ENCODE assay signal across 16 cellular contexts in genomic region chr11:75403983-75404658, GRCh38. TPM values are rescaled to one million over a fixed set of nuclear protein-coding genes. Genes with fewer than 3 reads are reported as not detected.
DNase-seq lines count a peak whose midpoint lies in the region; ATAC-seq, FAIRE-seq and TF ChIP-seq lines count a peak whose summit lies in the region.
"Had no signal": no experiment of that assay in that cellular context is flagged by ENCODE, and none has a peak within 500 bp of the region (broad histone marks: within the 10 kb centered on the region; RNA-seq: fewer than 3 reads in every experiment).

No MANE protein-coding gene starts in this region.

- no TSS peak for BruUV-seq in PC-3 (replicated peaks; lab: Mats Ljungman, UMichigan)

- ATAC-seq in PC-3 (no peak), HG02981 (IDR thresholded peaks at IDR 0.05; ENCODE audit: unreplicated experiment) (no peak)
- ATAC-seq: lower lobe of right lung had no signal

- no peaks in the 10 kb centered on the region for H3K27me3 ChIP-seq in PC-3 (ENCODE audit: low read length)
- H3K27me3 ChIP-seq in astrocyte (ENCODE audit: insufficient read depth, low read length): no peaks in the 10 kb centered on the region
- no peaks in the 10 kb centered on the region for H3K27me3 ChIP-seq in smooth muscle cell (ENCODE audit: low read depth)
- H3K27me3 ChIP-seq: neutrophil had no signal

- CTCF ChIA-PET in PC-3 (lab: Charles Lee): no interaction called here

- intact Hi-C loops in PC-3 (cut with micrococcal nuclease): no loop called here

- H3K4me1 ChIP-seq in PC-3 (ENCODE audit: insufficient read depth, low read length) (peaks cover 54% of the 10 kb centered on the region), astrocyte (ENCODE audit: insufficient read depth, low read length) (peaks cover 40% of the 10 kb centered on the region), smooth muscle cell (ENCODE audit: low read depth) (peaks cover 15% of the 10 kb centered on the region)

- peak overlapping the region; percentile 98 for H3K27ac Mint-ChIP-seq in activated T-cell treated with anti-CD3 and anti-CD28 coated beads, Interleukin-2, amount 50 U/mL, for 24 hours
- no peak overlapping the region for H3K27ac Mint-ChIP-seq in astrocyte (ENCODE audit: unreplicated experiment)

- H4K20me1 ChIP-seq in PC-3 (ENCODE audit: low read length): peaks cover 88% of the 10 kb centered on the region
- H4K20me1 ChIP-seq in astrocyte (ENCODE audit: insufficient read depth, low read length): peaks cover 92% of the 10 kb centered on the region
- H4K20me1 ChIP-seq in smooth muscle cell (ENCODE audit: low read depth): peaks cover 95% of the 10 kb centered on the region

- peak overlapping the region; percentile 99 for H3K4me3 Mint-ChIP-seq in activated T-cell treated with anti-CD3 and anti-CD28 coated beads, Interleukin-2, amount 50 U/mL, for 24 hours
- H3K4me3 Mint-ChIP-seq in astrocyte (ENCODE audit: unreplicated experiment): peak overlapping the region; percentile 7

- H3K4me2 ChIP-seq in PC-3 (ENCODE audit: low read length) (peak overlapping the region; percentile 89; the same call in 1 of the 2 replicates), astrocyte (ENCODE audit: low read length) (peak overlapping the region; percentile 95), smooth muscle cell (no peak overlapping the region)
- H3K4me2 ChIP-seq: KMS-11 had no signal

- no peaks in the 10 kb centered on the region for H3K9me2 ChIP-seq in PC-3 (replicated peaks; ENCODE audit: low read length)

- H3K9me3 ChIP-seq in PC-3 (ENCODE audit: low read length) (no peaks in the 10 kb centered on the region), astrocyte (ENCODE audit: insufficient read depth, low read depth, low read length) (no peaks in the 10 kb centered on the region), smooth muscle cell (replicated peaks; ENCODE audit: low read depth) (no peaks in the 10 kb centered on the region)
- H3K9me3 ChIP-seq: lower lobe of right lung, neutrophil had no signal

- H3K36me3 ChIP-seq in PC-3 (ENCODE audit: low read depth, low read length): peaks cover 85% of the 10 kb centered on the region
- peaks cover 66% of the 10 kb centered on the region for H3K36me3 ChIP-seq in astrocyte (ENCODE audit: insufficient read depth, low read length)
- H3K36me3 ChIP-seq in smooth muscle cell (ENCODE audit: low read depth): peaks cover 21% of the 10 kb centered on the region

- POLR2A ChIA-PET in PC-3 (lab: Charles Lee; ENCODE audit: unreplicated experiment): no interaction called here

- H3K4me3 ChIP-seq in PC-3 (ENCODE audit: low read length) (no peak overlapping the region), astrocyte (ENCODE audit: insufficient read depth, low read depth, low read length) (no peak overlapping the region), smooth muscle cell (no peak overlapping the region)
- H3K4me3 ChIP-seq: lower lobe of right lung had no signal

- H3K27ac ChIP-seq in PC-3 (ENCODE audit: low read length) (no peak overlapping the region), astrocyte (ENCODE audit: low read depth, low read length) (no peak overlapping the region), smooth muscle cell (ENCODE audit: low read depth) (peak overlapping the region; percentile 86)
- H3K27ac ChIP-seq: lower lobe of right lung, neutrophil had no signal

- 94% methylated on average over 15 of the region's 15 CpGs for WGBS in smooth muscle cell (ENCODE audit: low lambda C conversion rate)

- H3F3A ChIP-seq in PC-3 (ENCODE audit: low read length, unreplicated experiment) (peaks cover 32% of the 10 kb centered on the region), smooth muscle cell (ENCODE audit: low read depth) (peaks cover 50% of the 10 kb centered on the region)

- no peak for FAIRE-seq in astrocyte (lab: Jason Lieb, UNC)

- peaks cover 97% of the 10 kb centered on the region for H3K36me3 Mint-ChIP-seq in activated T-cell treated with anti-CD3 and anti-CD28 coated beads, Interleukin-2, amount 50 U/mL, for 24 hours (ENCODE audit: low read depth)
- H3K36me3 Mint-ChIP-seq in astrocyte (ENCODE audit: low read depth, unreplicated experiment): peaks cover 36% of the 10 kb centered on the region

- TF ChIP-seq CTCF in PC-3 (conservative IDR thresholded peaks at IDR 0.05; ENCODE audit: low read depth, low read length): no peak
- TF ChIP-seq CTCF in astrocyte (IDR thresholded peaks at IDR 0.05; ENCODE audit: insufficient read depth, low read depth, low read length): no peak
- TF ChIP-seq CTCF in smooth muscle cell (IDR thresholded peaks at IDR 0.05; ENCODE audit: borderline replicate concordance, insufficient read depth, poor library complexity, severe bottlenecking): no peak

- no peak for DNase-seq in activated T-cell treated with anti-CD3 and anti-CD28 coated beads, Interleukin-2, amount 50 U/mL, for 24 hours
- DNase-seq in activated T-cell treated with anti-CD3 and anti-CD28 coated beads for 4 hours: no peak
- peak; percentile 29 for DNase-seq in PC-3
- no peak for DNase-seq in astrocyte (ENCODE audit: low read depth)
- DNase-seq in smooth muscle cell (lab: John Stamatoyannopoulos, UW; ENCODE audit: unreplicated experiment): no peak
- DNase-seq in AG08396 (ENCODE audit: low spot score): no peak
- DNase-seq in SK-N-DZ (ENCODE audit: low spot score): no peak
- DNase-seq: activated gamma-delta T cell treated with Interleukin-2 at 50 U/mL for 16 hours, cortex of kidney, DMS153, lower lobe of right lung, NCI-H1694, SIG-M5 had no signal

- H3K4me1 Mint-ChIP-seq in activated T-cell treated with anti-CD3 and anti-CD28 coated beads, Interleukin-2, amount 50 U/mL, for 24 hours (ENCODE audit: low read depth): peaks cover 64% of the 10 kb centered on the region
- H3K4me1 Mint-ChIP-seq in astrocyte (ENCODE audit: low read depth, unreplicated experiment): peaks cover 41% of the 10 kb centered on the region

- H2AFZ ChIP-seq in PC-3 (ENCODE audit: low read length): no peak overlapping the region
- H2AFZ ChIP-seq in astrocyte (ENCODE audit: low read depth, low read length): no peak overlapping the region
- no peak overlapping the region for H2AFZ ChIP-seq in smooth muscle cell (ENCODE audit: low read depth)

- no peaks in the 10 kb centered on the region for H3K27me3 Mint-ChIP-seq in activated T-cell treated with anti-CD3 and anti-CD28 coated beads, Interleukin-2, amount 50 U/mL, for 24 hours
- no peaks in the 10 kb centered on the region for H3K27me3 Mint-ChIP-seq in astrocyte (ENCODE audit: low read depth, unreplicated experiment)

- H3K9me3 Mint-ChIP-seq in activated T-cell treated with anti-CD3 and anti-CD28 coated beads, Interleukin-2, amount 50 U/mL, for 24 hours: no peaks in the 10 kb centered on the region
- H3K9me3 Mint-ChIP-seq in astrocyte (ENCODE audit: unreplicated experiment): no peaks in the 10 kb centered on the region

- H3K9ac ChIP-seq in PC-3 (ENCODE audit: low read length) (no peak overlapping the region), astrocyte (ENCODE audit: low read length) (peak overlapping the region; percentile 31), smooth muscle cell (ENCODE audit: low read depth) (no peak overlapping the region)
- H3K9ac ChIP-seq: KMS-11 had no signal

- peaks cover 93% of the 10 kb centered on the region for H3K79me2 ChIP-seq in PC-3 (ENCODE audit: low read length)
- peaks cover 92% of the 10 kb centered on the region for H3K79me2 ChIP-seq in astrocyte (ENCODE audit: insufficient read depth, low read length)
- peaks cover 89% of the 10 kb centered on the region for H3K79me2 ChIP-seq in smooth muscle cell (ENCODE audit: low read depth)

RNA-seq across cellular contexts. Expression of gene RPS3, which starts 4.8 kb away (rescaled TPM):
- total RNA-seq in PC-3 (2014; rRNA removed) (1,739 and 2,018 TPM in 2 replicates), astrocyte (1,706 and 1,898 TPM in 2 replicates), smooth muscle cell (721 and 794 TPM in 2 replicates)
- 976 and 989 TPM in 2 replicates for polyA plus RNA-seq in smooth muscle cell
- 3,197 and 3,352 TPM in 2 replicates for polyA plus RNA-seq in SK-N-DZ (2014; cell fraction: cytosol; rRNA removed)
- polyA plus RNA-seq in SK-N-DZ (2014; cell fraction: nucleus; rRNA removed): 1,069 and 1,858 TPM in 2 replicates

RNA-seq across cellular contexts. Expression of gene KLHL35, which starts 28.9 kb away (rescaled TPM):
- total RNA-seq in PC-3 (2014; rRNA removed) (6.6 and 8.4 TPM in 2 replicates), astrocyte (0.77 and 0.87 TPM in 2 replicates), smooth muscle cell (0.85 and 1.0 TPM in 2 replicates)
- polyA plus RNA-seq in smooth muscle cell: 2.8 and 3.0 TPM in 2 replicates
- polyA plus RNA-seq in SK-N-DZ (2014; cell fraction: cytosol; rRNA removed): 4.6 and 5.5 TPM in 2 replicates
- 5.4 and 10.8 TPM in 2 replicates for polyA plus RNA-seq in SK-N-DZ (2014; cell fraction: nucleus; rRNA removed)

RNA-seq across cellular contexts. Expression of gene ARRB1, which starts 52.7 kb away (rescaled TPM):
- total RNA-seq in PC-3 (2014; rRNA removed) (15.7 and 19.1 TPM in 2 replicates), astrocyte (22.7 and 28.5 TPM in 2 replicates), smooth muscle cell (16.9 and 19.7 TPM in 2 replicates)
- polyA plus RNA-seq in smooth muscle cell: 4.6 and 6.6 TPM in 2 replicates
- 17.8 and 29.7 TPM in 2 replicates for polyA plus RNA-seq in SK-N-DZ (2014; cell fraction: cytosol; rRNA removed)
- 11.8 and 30.2 TPM in 2 replicates for polyA plus RNA-seq in SK-N-DZ (2014; cell fraction: nucleus; rRNA removed)
